Comparison of ENCODE assay signal across 28 cellular contexts in genomic region chr14:51019089-51019488, GRCh38.
DNase-seq lines count a peak whose midpoint lies in the region; ATAC-seq and TF ChIP-seq lines count a peak whose summit lies in the region.
"Had no signal": no experiment of that assay in that cellular context is flagged by ENCODE, and none has a peak within 500 bp of the region (broad histone marks: within the 10 kb centered on the region; RNA-seq: fewer than 3 reads in every experiment).

No MANE protein-coding gene starts in this region.

- H3K9me3 ChIP-seq in cardiac muscle cell (ENCODE audit: low read depth) (no peaks in the 10 kb centered on the region), right cardiac atrium (ENCODE audit: control insufficient read depth, low read length) (no peaks in the 10 kb centered on the region)
- H3K9me3 ChIP-seq: heart left ventricle, suprapubic skin had no signal

- 42% methylated on average over 1 of the region's 1 CpG for WGBS in right cardiac atrium

- no peaks in the 10 kb centered on the region for H3K36me3 ChIP-seq in cardiac muscle cell
- H3K36me3 ChIP-seq: heart left ventricle, suprapubic skin had no signal

- POLR2A ChIA-PET in HEK293T (lab: Yijun Ruan, JAX) = interaction anchor here (1.2 kb wide), 1 partner anchor 76 kb away, joined by 5 read pairs; the partner anchor contains the start of gene TRIM9

- peak overlapping the region; percentile 77 for H3K27ac ChIP-seq in cardiac muscle cell
- H3K27ac ChIP-seq in right cardiac atrium (ENCODE audit: low read length) = no peak overlapping the region
- peak overlapping the region; percentile 14 for H3K27ac ChIP-seq in caudate nucleus (ENCODE audit: low read depth, low read length)
- peak overlapping the region; percentile 85 for H3K27ac ChIP-seq in temporal lobe (ENCODE audit: low read depth, low read length)
- H3K27ac ChIP-seq: 22Rv1, suprapubic skin had no signal

- intact Hi-C loops in right cardiac atrium (cut with DNase I) = no loop called here

- DNase-seq in cardiac muscle cell (ENCODE audit: low read depth in 1 of 2, low spot score in 1 of 2) = peak in 1 of 2 donors; percentile 15
- no peak for DNase-seq in right cardiac atrium
- DNase-seq in caudate nucleus (lab: John Stamatoyannopoulos, UW) = no peak
- DNase-seq in myocyte (ENCODE audit: low read depth) = peak; percentile 72
- DNase-seq in NCI-H2171 (lab: John Stamatoyannopoulos, UW) = no peak
- no peak for DNase-seq in HEK293T (ENCODE audit: extremely low spot score)
- DNase-seq: activated CD4-positive, alpha-beta memory T cell treated with anti-CD3 and anti-CD28 coated beads, Interleukin-2, amount 10 ng/mL, durations not matched to agents 7 days and 5 days; activated CD4-positive, CD25-positive, alpha-beta regulatory T cell treated with anti-CD3 and anti-CD28 coated beads, Interleukin-2, amount 50 U/mL, for 72 hours; activated CD8-positive, alpha-beta memory T cell treated with anti-CD3 and anti-CD28 coated beads, Interleukin-2, amount 50 U/mL, for 4 hours; activated naive CD4-positive, alpha-beta T cell treated with anti-CD3 and anti-CD28 coated beads, Interleukin-2, amount 10 ng/mL, durations not matched to agents 7 days and 5 days; CD4-positive, alpha-beta T cell; cortex of kidney; DMS79 treated with DMSO at 0.1 percent for 48 hours; effector memory CD8-positive, alpha-beta T cell; heart left ventricle; naive thymus-derived CD8-positive, alpha-beta T cell; NCI-H446; NCI-H774; occipital lobe; Right ventricle myocardium superior; stimulated activated naive CD4-positive, alpha-beta T cell; T-helper 2 cell had no signal

- CTCF ChIA-PET in HEK293T (lab: Yijun Ruan, JAX) = no interaction called here

- no peaks in the 10 kb centered on the region for H3K27me3 ChIP-seq in cardiac muscle cell
- H3K27me3 ChIP-seq in right cardiac atrium (ENCODE audit: control insufficient read depth, insufficient read depth) = no peaks in the 10 kb centered on the region
- H3K27me3 ChIP-seq: heart left ventricle, suprapubic skin had no signal

- ATAC-seq in right cardiac atrium (no peak), HG03196 (IDR thresholded peaks at IDR 0.05; ENCODE audit: unreplicated experiment) (no peak)
- ATAC-seq: effector memory CD8-positive, alpha-beta T cell; naive thymus-derived CD8-positive, alpha-beta T cell; Panc1 had no signal

- H3K4me3 ChIP-seq in cardiac muscle cell (no peak overlapping the region), right cardiac atrium (ENCODE audit: low read length) (no peak overlapping the region)
- H3K4me3 ChIP-seq: heart left ventricle, skin epidermis, suprapubic skin had no signal

- no peak for TF ChIP-seq CTCF in cardiac muscle cell (IDR thresholded peaks at IDR 0.05; ENCODE audit: low read depth, low read length)

- H3K4me1 ChIP-seq in cardiac muscle cell (ENCODE audit: low read depth) = peaks cover 30% of the 10 kb centered on the region
- no peaks in the 10 kb centered on the region for H3K4me1 ChIP-seq in right cardiac atrium (ENCODE audit: control insufficient read depth, insufficient read depth, low read length)
- H3K4me1 ChIP-seq: suprapubic skin had no signal

TF ChIP-seq in HEK293T, 16 proteins besides CTCF, POLR2A, EP300 and RAD21:
- TF ChIP-seq SUZ12 (IDR thresholded peaks at IDR 0.05) (no peak), NFRKB (IDR thresholded peaks at IDR 0.05) (no peak), FOXA1 (IDR thresholded peaks at IDR 0.05) (no peak), TARDBP (IDR thresholded peaks at IDR 0.05) (no peak), LEF1 (IDR thresholded peaks at IDR 0.05; ENCODE audit: borderline replicate concordance) (no peak), FOXM1 (IDR thresholded peaks at IDR 0.05; ENCODE audit: borderline replicate concordance) (no peak), ARNT (IDR thresholded peaks at IDR 0.05) (no peak), BHLHE40 (IDR thresholded peaks at IDR 0.05; ENCODE audit: borderline replicate concordance) (no peak), FOXK2 (IDR thresholded peaks at IDR 0.05) (no peak), L3MBTL2 (conservative IDR thresholded peaks at IDR 0.05) (no peak), ELF4 (IDR thresholded peaks at IDR 0.05) (no peak), SP1 (IDR thresholded peaks at IDR 0.05) (no peak), ZNF384 (IDR thresholded peaks at IDR 0.05) (no peak), CTBP1 (IDR thresholded peaks at IDR 0.05; ENCODE audit: borderline replicate concordance) (no peak), PKNOX1 (IDR thresholded peaks at IDR 0.05) (no peak), HDGF (IDR thresholded peaks at IDR 0.05; ENCODE audit: borderline replicate concordance) (no peak)
